Comparison of ENCODE assay signal across 20 cellular contexts in the genomic region with DNA sequence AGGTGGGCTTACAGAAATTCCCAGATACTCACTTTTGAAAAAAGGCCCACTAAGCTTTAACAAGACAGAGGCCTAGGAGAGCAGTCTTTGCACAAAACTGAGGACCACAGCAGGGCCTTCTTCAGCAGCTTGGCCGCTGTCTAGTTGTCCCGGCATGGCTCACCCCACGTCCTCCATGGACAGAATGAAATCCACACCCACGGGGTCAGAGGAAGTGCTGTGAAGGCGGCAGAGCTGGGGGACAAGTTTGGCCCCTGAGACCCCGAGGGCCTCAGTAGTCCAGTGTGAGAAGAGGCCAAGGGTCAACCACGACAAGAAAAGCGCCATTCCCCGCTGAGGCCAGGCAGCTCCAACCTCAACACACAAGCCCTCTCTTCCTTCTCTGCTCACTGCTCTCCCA.
DNase-seq lines count a peak whose midpoint lies in the region; ATAC-seq, FAIRE-seq and TF ChIP-seq lines count a peak whose summit lies in the region.
"Had no signal": no experiment of that assay in that cellular context is flagged by ENCODE, and none has a peak within 500 bp of the region (broad histone marks: within the 10 kb centered on the region; RNA-seq: fewer than 3 reads in every experiment).

No MANE protein-coding gene starts in this region.

- peak overlapping the region in 2 of 3 experiments; percentile 29 to 66; a peak in 2 of 7 replicates for H3K27ac Mint-ChIP-seq in H9
- H3K27ac Mint-ChIP-seq in T-helper 2 cell treated with Interferon-gamma antibody and Interleukin-4, amounts not matched to agents 5 μg/mL and 100 μg/mL, for 36 hours: no peak overlapping the region

- no peak overlapping the region for H2BK20ac ChIP-seq in H9 (ENCODE audit: low read depth, low read length, poor library complexity, severe bottlenecking)

- H2BK12ac ChIP-seq in H9 (ENCODE audit: insufficient read length, low read depth, low read length): no peak overlapping the region

- H3K18ac ChIP-seq in H9 (ENCODE audit: insufficient read length, low read depth, low read length): no peak overlapping the region

- H3K79me1 ChIP-seq in H9 (ENCODE audit: insufficient read depth, low read depth, low read length, poor library complexity, severe bottlenecking): peaks cover 12% of the 10 kb centered on the region

- H3K14ac ChIP-seq in H9 (ENCODE audit: insufficient read depth, low read length): no peak overlapping the region

- no peak overlapping the region for H3K4ac ChIP-seq in H9 (ENCODE audit: low read depth, low read length)

- H4K8ac ChIP-seq in H9 (replicated peaks; ENCODE audit: insufficient read length, low read depth, low read length): no peak overlapping the region

- WGBS in H9 (ENCODE audit: extremely low coverage, insufficient read length, low lambda C conversion rate): no CpG with 5 or more reads among the region's 9 CpGs
- 83 to 91% (median 85%) methylated on average over 9 of the region's 9 CpGs for WGBS in psoas muscle, 3 donors

- no peak overlapping the region for H3K27ac ChIP-seq in BLaER1 treated with 17β-estradiol and CSF1 and Interleukin-3, amounts not matched to agents 10 nM and 100 nM
- H3K27ac ChIP-seq in H9 (ENCODE audit: insufficient read length, low read depth, low read length) (no peak overlapping the region), kidney (ENCODE audit: low read depth in 2 of 2, low read length in 2 of 2) (no peak overlapping the region), psoas muscle (peak overlapping the region; percentile 6)

- no peak overlapping the region for H2AFZ ChIP-seq in H9 (ENCODE audit: low read length)

- H3K4me3 ChIP-seq in BLaER1 treated with 17β-estradiol and CSF1 and Interleukin-3, amounts not matched to agents 10 nM and 100 nM: peak overlapping the region in 1 of 10 experiments; percentile 31; a peak in 1 of 20 replicates
- H3K4me3 ChIP-seq in kidney (ENCODE audit: low read length in 2 of 2) (no peak overlapping the region), psoas muscle (no peak overlapping the region)

- ATAC-seq in psoas muscle: no peak

- peaks cover 4% of the 10 kb centered on the region for H3K27me3 Mint-ChIP-seq in H9 (ENCODE audit: low read depth)
- H3K27me3 Mint-ChIP-seq in T-helper 2 cell treated with Interferon-gamma antibody and Interleukin-4, amounts not matched to agents 5 μg/mL and 100 μg/mL, for 36 hours (ENCODE audit: low read depth): peaks cover 10% of the 10 kb centered on the region

- H2BK5ac ChIP-seq in H9 (ENCODE audit: insufficient read length, low read length): no peak overlapping the region

- H3K9me3 ChIP-seq in BLaER1 treated with 17β-estradiol and CSF1 and Interleukin-3, amounts not matched to agents 10 nM and 100 nM (replicated peaks in 1 of 11): peaks cover 0 to 47% (median 37%) of the 10 kb centered on the region in 11 experiments; a peak in 18 of 22 replicates
- no peaks in the 10 kb centered on the region for H3K9me3 ChIP-seq in H9 (ENCODE audit: control insufficient read depth, low read depth, low read length)
- H3K9me3 ChIP-seq in kidney (ENCODE audit: control insufficient read depth in 1 of 2, low read length in 2 of 2): peaks cover 0 to 6% of the 10 kb centered on the region in 2 donors
- H3K9me3 ChIP-seq in psoas muscle: no peaks in the 10 kb centered on the region

- FAIRE-seq in kidney (lab: Jason Lieb, UNC): no peak
- FAIRE-seq: G401.6 had no signal

- peaks cover 92 to 100% (median 100%) of the 10 kb centered on the region in 11 experiments for H4K20me1 ChIP-seq in BLaER1 treated with 17β-estradiol and CSF1 and Interleukin-3, amounts not matched to agents 10 nM and 100 nM
- H4K20me1 ChIP-seq in H9 (ENCODE audit: control insufficient read depth, insufficient read depth, insufficient read length): no peaks in the 10 kb centered on the region

- peaks cover 29 to 39% (median 33%) of the 10 kb centered on the region in 10 experiments for H3K4me1 ChIP-seq in BLaER1 treated with 17β-estradiol and CSF1 and Interleukin-3, amounts not matched to agents 10 nM and 100 nM
- H3K4me1 ChIP-seq in H9 (ENCODE audit: insufficient read depth, low read length) (peaks cover 4% of the 10 kb centered on the region; the same call in 1 of the 2 replicates), kidney (ENCODE audit: control insufficient read depth in 1 of 2, insufficient read depth in 1 of 2, low read depth in 1 of 2, low read length in 2 of 2) (peaks cover 37 to 50% of the 10 kb centered on the region in 2 donors), psoas muscle (peaks cover 91% of the 10 kb centered on the region)

- no peak overlapping the region for H3K4me3 Mint-ChIP-seq in H9
- no peak overlapping the region for H3K4me3 Mint-ChIP-seq in T-helper 2 cell treated with Interferon-gamma antibody and Interleukin-4, amounts not matched to agents 5 μg/mL and 100 μg/mL, for 36 hours

- peaks cover 19 to 20% of the 10 kb centered on the region in 2 experiments for H3K9me3 Mint-ChIP-seq in H9
- H3K9me3 Mint-ChIP-seq in T-helper 2 cell treated with Interferon-gamma antibody and Interleukin-4, amounts not matched to agents 5 μg/mL and 100 μg/mL, for 36 hours: no peaks in the 10 kb centered on the region

- no peak overlapping the region for H2BK120ac ChIP-seq in H9 (ENCODE audit: low read depth, low read length, poor library complexity, severe bottlenecking)

- H3K79me2 ChIP-seq in H9 (ENCODE audit: insufficient read depth, low read length): peaks cover 63% of the 10 kb centered on the region; the same call in 1 of the 2 replicates

- intact Hi-C loops in kidney (cut with DNase I): no loop called here
- intact Hi-C loops in psoas muscle (cut with DNase I): no loop called here

- peaks cover 17 to 33% of the 10 kb centered on the region in 2 experiments for H3K4me1 Mint-ChIP-seq in H9
- H3K4me1 Mint-ChIP-seq in T-helper 2 cell treated with Interferon-gamma antibody and Interleukin-4, amounts not matched to agents 5 μg/mL and 100 μg/mL, for 36 hours (ENCODE audit: low read depth): no peaks in the 10 kb centered on the region

- no peak overlapping the region for H3K9ac ChIP-seq in BLaER1 treated with 17β-estradiol and CSF1 and Interleukin-3, amounts not matched to agents 10 nM and 100 nM
- H3K9ac ChIP-seq in H9 (ENCODE audit: extremely low read depth, insufficient read length, low read length) (no peak overlapping the region), kidney (ENCODE audit: low read length in 2 of 2) (no peak overlapping the region)

- H3K23ac ChIP-seq in H9 (ENCODE audit: insufficient read length, low read depth, low read length): no peak overlapping the region

- DNase-seq in H9 (no peak), kidney (peak; percentile 51), psoas muscle (peak in 1 of 2 donors; percentile 11), NCI-H2029 treated with DMSO at 0.1 percent for 48 hours (lab: John Stamatoyannopoulos, UW) (no peak), A172 (ENCODE audit: low spot score) (no peak)
- no peak for DNase-seq in T-helper 2 cell treated with Interferon-gamma antibody and Interleukin-4, amounts not matched to agents 5 μg/mL and 100 μg/mL, for 36 hours (ENCODE audit: low spot score)
- DNase-seq: ACHN, COR-L47, H7, KG1, NCI-H1105 treated with DMSO at 0.1 percent for 48 hours, NCI-H1694 treated with DMSO at 0.1 percent for 48 hours, NCI-H2107, NCI-H2227 treated with DMSO at 0.1 percent for 48 hours, NCI-H510A treated with DMSO at 0.1 percent for 48 hours, NCI-H82, OCI-M1, SIG-M5 had no signal

- no peak overlapping the region for H3T11ph ChIP-seq in H9 (ENCODE audit: low read length)

- H3K23me2 ChIP-seq in H9 (ENCODE audit: insufficient read length, low read depth, low read length, poor library complexity, severe bottlenecking): no peaks in the 10 kb centered on the region

- peaks cover 78 to 95% (median 88%) of the 10 kb centered on the region in 11 experiments for H3K36me3 ChIP-seq in BLaER1 treated with 17β-estradiol and CSF1 and Interleukin-3, amounts not matched to agents 10 nM and 100 nM
- H3K36me3 ChIP-seq in kidney (ENCODE audit: control insufficient read depth in 1 of 2, insufficient read depth in 2 of 2, low read length in 2 of 2) (peaks cover 0 to 8% of the 10 kb centered on the region in 2 donors), psoas muscle (ENCODE audit: insufficient read depth in 1 of 2, low read depth in 1 of 2) (no peaks in the 10 kb centered on the region)

- H4K91ac ChIP-seq in H9 (ENCODE audit: insufficient read length, low read depth, low read length): no peak overlapping the region

- H3K36me3 Mint-ChIP-seq in H9 (ENCODE audit: insufficient read depth in 1 of 3, low read depth in 3 of 3): peaks cover 69 to 86% (median 85%) of the 10 kb centered on the region in 3 experiments
- no peaks in the 10 kb centered on the region for H3K36me3 Mint-ChIP-seq in T-helper 2 cell treated with Interferon-gamma antibody and Interleukin-4, amounts not matched to agents 5 μg/mL and 100 μg/mL, for 36 hours (ENCODE audit: low read depth)

- no peak for TF ChIP-seq CTCF in H9 (conservative IDR thresholded peaks at IDR 0.05)
- no peak for TF ChIP-seq CTCF in kidney (IDR thresholded peaks at IDR 0.05; ENCODE audit: borderline replicate concordance, extremely low read depth, insufficient read depth)
- TF ChIP-seq CTCF in psoas muscle (IDR thresholded peaks at IDR 0.05): no peak

- H3K27me3 ChIP-seq in BLaER1 treated with 17β-estradiol and CSF1 and Interleukin-3, amounts not matched to agents 10 nM and 100 nM: no peaks in the 10 kb centered on the region
- H3K27me3 ChIP-seq in H9 (ENCODE audit: insufficient read depth, low read length) (no peaks in the 10 kb centered on the region), psoas muscle (ENCODE audit: insufficient read depth in 3 of 3, low read length in 2 of 3) (no peaks in the 10 kb centered on the region)

- no peak overlapping the region for H4K5ac ChIP-seq in H9 (ENCODE audit: insufficient read length, low read depth, low read length)

- no peak overlapping the region for H2BK15ac ChIP-seq in H9 (ENCODE audit: low read depth, low read length)

- peak overlapping the region in 6 of 11 experiments; percentile 27 to 74 (median 36); a peak in 5 of 22 replicates for H3K4me2 ChIP-seq in BLaER1 treated with 17β-estradiol and CSF1 and Interleukin-3, amounts not matched to agents 10 nM and 100 nM
- H3K4me2 ChIP-seq in H9 (ENCODE audit: insufficient read depth, insufficient read length, low read length): no peak overlapping the region

- no peak overlapping the region for H2AK5ac ChIP-seq in H9 (ENCODE audit: insufficient read length, low read length)

- no peak overlapping the region for H3K56ac ChIP-seq in H9 (ENCODE audit: insufficient read length, low read depth, low read length)
